ENCODE assay signal across 23 cellular contexts in the genomic region with DNA sequence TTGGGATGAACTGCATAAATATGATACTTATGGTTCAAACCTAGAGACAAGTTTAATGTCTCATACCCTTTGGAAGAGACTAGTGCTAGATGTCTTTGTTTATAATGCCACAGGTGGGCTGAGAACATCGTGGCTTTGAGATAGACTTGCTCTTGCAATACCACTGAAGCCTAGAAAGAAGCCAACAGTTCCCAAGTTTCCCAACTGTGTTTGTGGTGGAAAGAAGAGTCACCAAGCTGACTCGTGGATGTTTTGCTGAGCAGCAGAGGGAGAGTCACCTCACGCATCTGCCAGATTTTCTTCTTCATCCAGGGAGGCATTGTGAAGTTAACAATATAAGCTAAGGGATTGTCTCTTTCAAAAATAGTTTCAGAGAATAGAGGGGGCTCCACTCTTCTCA.
"Had no signal": no experiment of that assay in that cellular context is flagged by ENCODE, and none has a peak within 500 bp of the region (broad histone marks: within the 10 kb centered on the region; RNA-seq: fewer than 3 reads in every experiment).

No MANE protein-coding gene starts in this region.

- H3K27me3 ChIP-seq: gastroesophageal sphincter, heart left ventricle, left lung, right atrium auricular region, suprapubic skin, transverse colon, vagina had no signal

- H3K4me3 ChIP-seq: gastroesophageal sphincter, heart left ventricle, left lung, right atrium auricular region, suprapubic skin, transverse colon, vagina had no signal

- H3K4me1 Mint-ChIP-seq: activated naive CD4-positive, alpha-beta T cell treated with anti-CD3 and anti-CD28 coated beads, Interleukin-2, amount 50 U/mL, for 24 hours; endodermal cell; nephron; stimulated activated naive CD8-positive, alpha-beta T cell treated with anti-CD3 and anti-CD28 coated beads, Interleukin-15, amount 100 ng/mL, for 72 hours had no signal

- H3K27me3 Mint-ChIP-seq: activated naive CD4-positive, alpha-beta T cell treated with anti-CD3 and anti-CD28 coated beads, Interleukin-2, amount 50 U/mL, for 24 hours; stimulated activated naive CD8-positive, alpha-beta T cell treated with anti-CD3 and anti-CD28 coated beads, Interleukin-15, amount 100 ng/mL, for 72 hours had no signal

- H3K4me1 ChIP-seq: gastroesophageal sphincter, heart left ventricle, left lung, right atrium auricular region, suprapubic skin, transverse colon, vagina had no signal

- DNase-seq: activated CD4-positive, alpha-beta T cell treated with anti-CD3 and anti-CD28 coated beads for 1 hour; activated CD4-positive, alpha-beta T cell treated with anti-CD3 and anti-CD28 coated beads, Interleukin-2, amount 50 U/mL, for 4 hours; activated effector memory CD4-positive, alpha-beta T cell treated with anti-CD3 and anti-CD28 coated beads, Interleukin-2, amount 50 U/mL, for 16 hours; activated T-cell treated with anti-CD3 and anti-CD28 coated beads, Interleukin-2, amount 50 U/mL, for 72 hours; endodermal cell; heart left ventricle; kidney; left lung; mammary epithelial cell; midbrain; occipital lobe; stimulated activated CD4-positive, alpha-beta T cell treated with anti-CD3 and anti-CD28 coated beads, Interleukin-15, amount 100 ng/mL, for 24 hours; stimulated activated CD4-positive, alpha-beta T cell treated with anti-CD3 and anti-CD28 coated beads, Interleukin-2, amount 100 ng/mL, for 48 hours; stimulated activated naive CD8-positive, alpha-beta T cell treated with anti-CD3 and anti-CD28 coated beads, Interleukin-15, amount 100 ng/mL, for 72 hours; transverse colon had no signal

- H3K9me3 Mint-ChIP-seq: endodermal cell; nephron; T-helper 1 cell treated with Interleukin-12 subunit alpha and Interleukin-12 subunit beta and Interleukin-4 antibody, amounts not matched to agents 30 μg/mL and 1 μg/mL, for 36 hours had no signal

- H3K27ac ChIP-seq: gastroesophageal sphincter, heart left ventricle, left lung, right atrium auricular region, suprapubic skin, transverse colon, vagina, VCaP had no signal

- H3K9me3 ChIP-seq: gastroesophageal sphincter, heart left ventricle, left lung, right atrium auricular region, suprapubic skin, transverse colon, vagina had no signal

- H3K27ac Mint-ChIP-seq: activated naive CD4-positive, alpha-beta T cell treated with anti-CD3 and anti-CD28 coated beads, Interleukin-2, amount 50 U/mL, for 24 hours; activated T-cell treated with anti-CD3 and anti-CD28 coated beads, Interleukin-2, amount 50 U/mL, for 72 hours; endodermal cell; nephron; stimulated activated naive CD8-positive, alpha-beta T cell treated with anti-CD3 and anti-CD28 coated beads, Interleukin-15, amount 100 ng/mL, for 72 hours; T-helper 1 cell treated with Interleukin-12 subunit alpha and Interleukin-12 subunit beta and Interleukin-4 antibody, amounts not matched to agents 30 μg/mL and 1 μg/mL, for 36 hours had no signal

- H3K36me3 Mint-ChIP-seq: activated naive CD4-positive, alpha-beta T cell treated with anti-CD3 and anti-CD28 coated beads, Interleukin-2, amount 50 U/mL, for 24 hours had no signal

- H3K4me3 Mint-ChIP-seq: activated naive CD4-positive, alpha-beta T cell treated with anti-CD3 and anti-CD28 coated beads, Interleukin-2, amount 50 U/mL, for 24 hours; activated T-cell treated with anti-CD3 and anti-CD28 coated beads, Interleukin-2, amount 50 U/mL, for 72 hours; endodermal cell; nephron; stimulated activated naive CD8-positive, alpha-beta T cell treated with anti-CD3 and anti-CD28 coated beads, Interleukin-15, amount 100 ng/mL, for 72 hours; T-helper 1 cell treated with Interleukin-12 subunit alpha and Interleukin-12 subunit beta and Interleukin-4 antibody, amounts not matched to agents 30 μg/mL and 1 μg/mL, for 36 hours had no signal

- H3K36me3 ChIP-seq: gastroesophageal sphincter, heart left ventricle, left lung, right atrium auricular region, suprapubic skin, transverse colon, vagina had no signal
